19 cellular contexts compared by ENCODE assay signal in genomic region chr7:44802418-44803025, GRCh38. TPM values are rescaled to one million over a fixed set of nuclear protein-coding genes. Genes with fewer than 3 reads are reported as not detected.
DNase-seq lines count a peak whose midpoint lies in the region; ATAC-seq, FAIRE-seq and TF ChIP-seq lines count a peak whose summit lies in the region.
"Had no signal": no experiment of that assay in that cellular context is flagged by ENCODE, and none has a peak within 500 bp of the region (broad histone marks: within the 10 kb centered on the region; RNA-seq: fewer than 3 reads in every experiment).

No MANE protein-coding gene starts in this region.

- intact Hi-C loops in HepG2 (cut with micrococcal nuclease; ENCODE audit: unreplicated experiment) = no loop called here
- intact Hi-C loops in right lobe of liver (cut with DNase I) = no loop called here
- intact Hi-C loops in esophagus muscularis mucosa (cut with DNase I) = no loop called here

- H3K27me3 ChIP-seq in HepG2 (ENCODE audit: control insufficient read depth in 1 of 2, insufficient read depth in 2 of 2, low read length in 2 of 2) (no peaks in the 10 kb centered on the region; a peak in 1 of 5 replicates), right lobe of liver (no peaks in the 10 kb centered on the region), esophagus muscularis mucosa (no peaks in the 10 kb centered on the region)
- H3K27me3 ChIP-seq: cardiac muscle cell, sigmoid colon had no signal

- in situ Hi-C loops in HepG2 (cut with HindIII; ENCODE audit: extremely low pct_ligation_motif_present, low pct_unique_long_range_greater_than_20kb) = no loop called here

- H3K4me3 ChIP-seq in HepG2 (replicated peaks in 1 of 3; ENCODE audit: insufficient read depth in 1 of 3, low read depth in 2 of 3, low read length in 3 of 3) = no peak overlapping the region
- no peak overlapping the region for H3K4me3 ChIP-seq in right lobe of liver
- H3K4me3 ChIP-seq in esophagus muscularis mucosa = no peak overlapping the region
- H3K4me3 ChIP-seq: cardiac muscle cell, sigmoid colon had no signal

- ATAC-seq in HepG2 (0 out of 3 replicates have a peak, but pooled peaks have one; percentile 4), right lobe of liver (no peak), HG02610 (IDR thresholded peaks at IDR 0.05; ENCODE audit: unreplicated experiment) (no peak), GM19455 (IDR thresholded peaks at IDR 0.05; ENCODE audit: unreplicated experiment) (no peak)
- ATAC-seq: activated naive CD4-positive, alpha-beta T cell treated with anti-CD3 and anti-CD28 coated beads, Interleukin-2, amount 50 U/mL, for 72 hours had no signal

- TF ChIP-seq RAD21 in HepG2 (CRISPR knock-in tag; IDR thresholded peaks at IDR 0.05) = no peak

- no TSS peak for BruUV-seq in HepG2 (replicated peaks; lab: Mats Ljungman, UMichigan)

- no peak for FAIRE-seq in HepG2 (lab: Jason Lieb, UNC)

- POLR2A ChIA-PET in HepG2 (lab: Yijun Ruan, JAX) = interaction anchor here (0.7 to 1.2 kb wide), 2 partner anchors 8 to 196 kb away, joined by 3 to 4 read pairs; partner anchors contain the start of gene OGDH

- peaks cover 25% of the 10 kb centered on the region for H3K79me2 ChIP-seq in HepG2 (ENCODE audit: insufficient read depth, low read length)

- H3K27ac ChIP-seq in HepG2 (ENCODE audit: extremely low read length, insufficient read depth, low read length) = no peak overlapping the region
- H3K27ac ChIP-seq in right lobe of liver = no peak overlapping the region
- H3K27ac ChIP-seq in epithelial cell of prostate = peak overlapping the region; percentile 99
- H3K27ac ChIP-seq in esophagus muscularis mucosa (replicated peaks in 1 of 4) = no peak overlapping the region
- H3K27ac ChIP-seq: sigmoid colon had no signal

- TF ChIP-seq POLR2A in HepG2 (IDR thresholded peaks at IDR 0.05; ENCODE audit: insufficient read depth in 1 of 2, low read depth in 2 of 2, low read length in 2 of 2) (peak; percentile 60 to 67; a peak in 3 of 4 replicates), right lobe of liver (IDR thresholded peaks at IDR 0.05) (no peak), esophagus muscularis mucosa (IDR thresholded peaks at IDR 0.05; ENCODE audit: low read depth) (no peak)

- H2AFZ ChIP-seq in HepG2 (ENCODE audit: low read length) = no peak overlapping the region

- TF ChIP-seq EP300 in HepG2 (IDR thresholded peaks at IDR 0.05; ENCODE audit: low read depth in 2 of 2, low read length in 2 of 2) (no peak), HepG2 (CRISPR knock-in tag; IDR thresholded peaks at IDR 0.05; ENCODE audit: borderline replicate concordance) (no peak), esophagus muscularis mucosa (IDR thresholded peaks at IDR 0.05) (no peak)

- H3K36me3 ChIP-seq in HepG2 (replicated peaks in 1 of 2; ENCODE audit: control insufficient read depth in 1 of 2, insufficient read depth in 2 of 2, low read length in 2 of 2) (peaks cover 10 to 45% of the 10 kb centered on the region in 2 experiments), right lobe of liver (peaks cover 10 to 56% (median 40%) of the 10 kb centered on the region in 4 donors), esophagus muscularis mucosa (peaks cover 46 to 71% (median 60%) of the 10 kb centered on the region in 4 donors)

- DNase-seq in HepG2 (ENCODE audit: low spot score) (no peak), right lobe of liver (no peak), epithelial cell of prostate (ENCODE audit: low read depth, low spot score) (no peak), esophagus muscularis mucosa (ENCODE audit: extremely low spot score) (no peak), anterior cingulate cortex (lab: John Stamatoyannopoulos, UW) (no peak)
- DNase-seq: activated CD4-positive, alpha-beta T cell treated with anti-CD3 and anti-CD28 coated beads for 4 hours; GF-D8; hypothalamus; kidney glomerular epithelial cell; NCI-H345; occipital lobe; SHP77 treated with DMSO at 0.1 percent for 48 hours; T-helper 9 cell had no signal

- H3K9ac ChIP-seq in HepG2 (ENCODE audit: insufficient read depth, low read depth, low read length) = no peak overlapping the region

- WGBS in HepG2 (ENCODE audit: low lambda C conversion rate) = 100% methylated on average over 4 of the region's 5 CpGs
- WGBS in right lobe of liver (ENCODE audit: insufficient coverage, low coverage, low lambda C conversion rate, missing lambda C conversion rate) = 100% methylated on average over 4 of the region's 5 CpGs
- WGBS in esophagus muscularis mucosa = 90% methylated on average over 5 of the region's 5 CpGs

- TF ChIP-seq CTCF in HepG2 (CRISPR knock-in tag; IDR thresholded peaks at IDR 0.05) (no peak), right lobe of liver (IDR thresholded peaks at IDR 0.05) (no peak), esophagus muscularis mucosa (IDR thresholded peaks at IDR 0.05) (no peak)

- peaks cover 47% of the 10 kb centered on the region for H4K20me1 ChIP-seq in HepG2 (ENCODE audit: insufficient read depth, low read length)

- H3K4me1 ChIP-seq in HepG2 (ENCODE audit: insufficient read depth, low read length) (peaks cover 25% of the 10 kb centered on the region), right lobe of liver (peaks cover 0 to 37% (median 10%) of the 10 kb centered on the region in 4 donors), esophagus muscularis mucosa (peaks cover 22 to 31% (median 29%) of the 10 kb centered on the region in 4 donors)

- CTCF ChIA-PET in HepG2 (lab: Yijun Ruan, JAX; ENCODE audit: low intra/inter-chr PET ratio, low total read pairs) = no interaction called here

- H3K4me2 ChIP-seq in HepG2 (ENCODE audit: low read depth, low read length) = no peak overlapping the region

- H3K9me3 ChIP-seq in HepG2 (ENCODE audit: low read length) (no peaks in the 10 kb centered on the region), right lobe of liver (no peaks in the 10 kb centered on the region), esophagus muscularis mucosa (no peaks in the 10 kb centered on the region)
- H3K9me3 ChIP-seq: sigmoid colon had no signal

RNA-seq across cellular contexts. Expression of gene PPIA, which starts 6.0 kb away (rescaled TPM):
- 2,268 and 3,314 TPM in 2 replicates for total RNA-seq in HepG2 (2016; rRNA removed; fragmentation: Illumina TruSeq; extraction: Trizol)
- total RNA-seq in HepG2 (2016; cell fraction: cytosol; rRNA removed; fragmentation: Illumina TruSeq; extraction: Trizol; ENCODE audit: low read depth) = 754 and 802 TPM in 2 replicates
- total RNA-seq in HepG2 (2016; cell fraction: insoluble cytoplasmic fraction; rRNA removed; fragmentation: Illumina TruSeq; extraction: Trizol) = 2,242 and 3,472 TPM in 2 replicates
- total RNA-seq in HepG2 (2016; cell fraction: membrane; rRNA removed; fragmentation: Illumina TruSeq; extraction: Trizol) = 997 and 1,006 TPM in 2 replicates
- 760 and 791 TPM in 2 replicates for total RNA-seq in HepG2 (2016; cell fraction: nucleus; rRNA removed; fragmentation: Illumina TruSeq; extraction: Trizol)
- polyA plus RNA-seq in HepG2 (2011; rRNA removed) = 2,460 and 3,010 TPM in 2 replicates
- 2,797 and 3,003 TPM in 2 replicates for polyA plus RNA-seq in HepG2 (2011; cell fraction: cytosol; rRNA removed)
- 624 and 737 TPM in 2 replicates for polyA plus RNA-seq in HepG2 (2011; cell fraction: nucleus; rRNA removed)
- 1,687 and 1,874 TPM in 2 replicates for polyA plus RNA-seq in HepG2 (2012)
- polyA plus RNA-seq in HepG2 (2016; cell fraction: cytosol; fragmentation: Illumina TruSeq; extraction: Trizol; ENCODE audit: low read depth) = 1,121 and 1,153 TPM in 2 replicates
- polyA plus RNA-seq in HepG2 (2016; cell fraction: insoluble cytoplasmic fraction; fragmentation: Illumina TruSeq; extraction: Trizol; ENCODE audit: low read depth) = 3,894 and 4,262 TPM in 2 replicates
- polyA plus RNA-seq in HepG2 (2016; cell fraction: membrane; fragmentation: Illumina TruSeq; extraction: Trizol; ENCODE audit: low read depth) = 1,143 and 1,145 TPM in 2 replicates
- polyA plus RNA-seq in HepG2 (2016; cell fraction: nucleus; fragmentation: Illumina TruSeq; extraction: Trizol; ENCODE audit: insufficient read depth, low read depth) = 1,363 and 1,473 TPM in 2 replicates
- polyA minus RNA-seq in HepG2 (2011; rRNA and poly(A)+ RNA removed; ENCODE audit: low replicate concordance) = 700 and 1,641 TPM in 2 replicates
- 495 and 562 TPM in 2 replicates for polyA minus RNA-seq in HepG2 (2011; cell fraction: cytosol; rRNA and poly(A)+ RNA removed)
- 234 and 280 TPM in 2 replicates for polyA minus RNA-seq in HepG2 (2011; cell fraction: nucleus; rRNA and poly(A)+ RNA removed)
- 1,000 to 10,000 TPM in 2 of 6 experiments, 100 to 1,000 TPM in 4; 530 to 1,528 (median 637) TPM for total RNA-seq in right lobe of liver
- polyA plus RNA-seq in PFSK-1 (2012; ENCODE audit: insufficient read length, low read depth) = 1,190 TPM
- total RNA-seq in esophagus muscularis mucosa = 1,000 to 10,000 TPM; 1,223 to 1,666 (median 1,462) TPM

RNA-seq across cellular contexts. Expression of gene H2AZ2, which starts 45.4 kb away (rescaled TPM):
- total RNA-seq in HepG2 (2016; rRNA removed; fragmentation: Illumina TruSeq; extraction: Trizol) = 223 and 272 TPM in 2 replicates
- 109 and 136 TPM in 2 replicates for total RNA-seq in HepG2 (2016; cell fraction: cytosol; rRNA removed; fragmentation: Illumina TruSeq; extraction: Trizol; ENCODE audit: low read depth)
- total RNA-seq in HepG2 (2016; cell fraction: insoluble cytoplasmic fraction; rRNA removed; fragmentation: Illumina TruSeq; extraction: Trizol) = 225 and 261 TPM in 2 replicates
- total RNA-seq in HepG2 (2016; cell fraction: membrane; rRNA removed; fragmentation: Illumina TruSeq; extraction: Trizol) = 214 and 217 TPM in 2 replicates
- total RNA-seq in HepG2 (2016; cell fraction: nucleus; rRNA removed; fragmentation: Illumina TruSeq; extraction: Trizol) = 118 and 122 TPM in 2 replicates
- 93.2 and 121 TPM in 2 replicates for polyA plus RNA-seq in HepG2 (2011; rRNA removed)
- polyA plus RNA-seq in HepG2 (2011; cell fraction: cytosol; rRNA removed) = 110 and 123 TPM in 2 replicates
- 34.1 and 41.1 TPM in 2 replicates for polyA plus RNA-seq in HepG2 (2011; cell fraction: nucleus; rRNA removed)
- 101 and 124 TPM in 2 replicates for polyA plus RNA-seq in HepG2 (2012)
- polyA plus RNA-seq in HepG2 (2016; cell fraction: cytosol; fragmentation: Illumina TruSeq; extraction: Trizol; ENCODE audit: low read depth) = 169 and 220 TPM in 2 replicates
- polyA plus RNA-seq in HepG2 (2016; cell fraction: insoluble cytoplasmic fraction; fragmentation: Illumina TruSeq; extraction: Trizol; ENCODE audit: low read depth) = 277 and 298 TPM in 2 replicates
- 226 and 259 TPM in 2 replicates for polyA plus RNA-seq in HepG2 (2016; cell fraction: membrane; fragmentation: Illumina TruSeq; extraction: Trizol; ENCODE audit: low read depth)
- polyA plus RNA-seq in HepG2 (2016; cell fraction: nucleus; fragmentation: Illumina TruSeq; extraction: Trizol; ENCODE audit: insufficient read depth, low read depth) = 188 and 191 TPM in 2 replicates
- 67.1 and 192 TPM in 2 replicates for polyA minus RNA-seq in HepG2 (2011; rRNA and poly(A)+ RNA removed; ENCODE audit: low replicate concordance)
- polyA minus RNA-seq in HepG2 (2011; cell fraction: cytosol; rRNA and poly(A)+ RNA removed) = 42.5 and 43.2 TPM in 2 replicates
- 36.7 and 41.4 TPM in 2 replicates for polyA minus RNA-seq in HepG2 (2011; cell fraction: nucleus; rRNA and poly(A)+ RNA removed)
- total RNA-seq in right lobe of liver = 10 to 100 TPM; 49.3 to 69.1 (median 60.9) TPM
- polyA plus RNA-seq in PFSK-1 (2012; ENCODE audit: insufficient read length, low read depth) = 152 TPM
- total RNA-seq in esophagus muscularis mucosa = 100 to 1,000 TPM; 175 to 227 (median 203) TPM

RNA-seq across cellular contexts. Expression of gene ZMIZ2, which starts 53.9 kb away (rescaled TPM):
- total RNA-seq in HepG2 (2016; rRNA removed; fragmentation: Illumina TruSeq; extraction: Trizol) = 4.1 and 4.9 TPM in 2 replicates
- total RNA-seq in HepG2 (2016; cell fraction: cytosol; rRNA removed; fragmentation: Illumina TruSeq; extraction: Trizol; ENCODE audit: low read depth) = 5.1 and 5.7 TPM in 2 replicates
- 3.1 and 6.7 TPM in 2 replicates for total RNA-seq in HepG2 (2016; cell fraction: insoluble cytoplasmic fraction; rRNA removed; fragmentation: Illumina TruSeq; extraction: Trizol)
- total RNA-seq in HepG2 (2016; cell fraction: membrane; rRNA removed; fragmentation: Illumina TruSeq; extraction: Trizol) = 5.7 and 7.3 TPM in 2 replicates
- total RNA-seq in HepG2 (2016; cell fraction: nucleus; rRNA removed; fragmentation: Illumina TruSeq; extraction: Trizol) = 10.0 and 10.4 TPM in 2 replicates
- polyA plus RNA-seq in HepG2 (2011; rRNA removed) = 7.9 and 9.7 TPM in 2 replicates
- polyA plus RNA-seq in HepG2 (2011; cell fraction: cytosol; rRNA removed) = 1.1 and 1.8 TPM in 2 replicates
- 68.3 and 74.7 TPM in 2 replicates for polyA plus RNA-seq in HepG2 (2011; cell fraction: nucleus; rRNA removed)
- 12.0 and 15.7 TPM in 2 replicates for polyA plus RNA-seq in HepG2 (2012)
- polyA plus RNA-seq in HepG2 (2016; cell fraction: cytosol; fragmentation: Illumina TruSeq; extraction: Trizol; ENCODE audit: low read depth) = 2.6 and 3.0 TPM in 2 replicates
- 6.4 and 10.1 TPM in 2 replicates for polyA plus RNA-seq in HepG2 (2016; cell fraction: insoluble cytoplasmic fraction; fragmentation: Illumina TruSeq; extraction: Trizol; ENCODE audit: low read depth)
- polyA plus RNA-seq in HepG2 (2016; cell fraction: membrane; fragmentation: Illumina TruSeq; extraction: Trizol; ENCODE audit: low read depth) = 8.9 and 10.4 TPM in 2 replicates
- 47.2 and 57.0 TPM in 2 replicates for polyA plus RNA-seq in HepG2 (2016; cell fraction: nucleus; fragmentation: Illumina TruSeq; extraction: Trizol; ENCODE audit: insufficient read depth, low read depth)
- polyA minus RNA-seq in HepG2 (2011; rRNA and poly(A)+ RNA removed; ENCODE audit: low replicate concordance) = 17.5 and 23.0 TPM in 2 replicates
- 2.9 and 4.7 TPM in 2 replicates for polyA minus RNA-seq in HepG2 (2011; cell fraction: cytosol; rRNA and poly(A)+ RNA removed)
- polyA minus RNA-seq in HepG2 (2011; cell fraction: nucleus; rRNA and poly(A)+ RNA removed) = 34.2 and 43.8 TPM in 2 replicates
- total RNA-seq in right lobe of liver = 10 to 100 TPM in 4 of 6 experiments, 1 to 10 TPM in 2; 8.6 to 36.3 (median 28.6) TPM
- polyA plus RNA-seq in PFSK-1 (2012; ENCODE audit: insufficient read length, low read depth) = 46.0 TPM
- total RNA-seq in esophagus muscularis mucosa = 10 to 100 TPM; 12.4 to 36.0 (median 28.4) TPM

Comparison
In these comparisons a context has a peak if more than half of its experiments do, and no peak if none do; other contexts are left out.
1. POLR2A ChIP-seq: peak in HepG2 (2 of 2); none in right lobe of liver (single experiment) and esophagus muscularis mucosa (single experiment).